2 cellular contexts compared by ENCODE assay signal in the genomic region with DNA sequence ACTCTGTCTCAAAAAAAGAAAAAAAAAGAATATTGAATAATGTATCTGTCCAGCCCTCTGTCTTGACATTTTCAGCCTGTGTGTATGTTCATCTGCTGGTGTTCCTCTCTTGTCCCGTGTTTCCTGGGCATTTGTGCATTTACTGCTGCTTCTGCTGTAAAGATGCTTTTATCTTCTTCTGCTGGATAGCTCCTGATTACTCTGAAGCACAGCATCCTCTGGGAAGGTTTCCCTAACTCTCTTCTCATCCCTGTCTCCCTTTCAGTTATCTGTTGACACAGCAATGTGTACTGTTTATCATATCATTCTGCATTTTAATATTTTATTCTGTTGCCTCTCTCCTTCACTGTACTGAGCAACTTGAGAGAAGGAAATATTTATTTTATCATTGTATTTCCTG.
TF ChIP-seq lines count a peak whose summit lies in the region.

No MANE protein-coding gene starts in this region.

TF ChIP-seq in GM23338, 12 proteins besides CTCF, POLR2A, EP300 and RAD21 (continued from another document):
- TF ChIP-seq, protein P1, sequence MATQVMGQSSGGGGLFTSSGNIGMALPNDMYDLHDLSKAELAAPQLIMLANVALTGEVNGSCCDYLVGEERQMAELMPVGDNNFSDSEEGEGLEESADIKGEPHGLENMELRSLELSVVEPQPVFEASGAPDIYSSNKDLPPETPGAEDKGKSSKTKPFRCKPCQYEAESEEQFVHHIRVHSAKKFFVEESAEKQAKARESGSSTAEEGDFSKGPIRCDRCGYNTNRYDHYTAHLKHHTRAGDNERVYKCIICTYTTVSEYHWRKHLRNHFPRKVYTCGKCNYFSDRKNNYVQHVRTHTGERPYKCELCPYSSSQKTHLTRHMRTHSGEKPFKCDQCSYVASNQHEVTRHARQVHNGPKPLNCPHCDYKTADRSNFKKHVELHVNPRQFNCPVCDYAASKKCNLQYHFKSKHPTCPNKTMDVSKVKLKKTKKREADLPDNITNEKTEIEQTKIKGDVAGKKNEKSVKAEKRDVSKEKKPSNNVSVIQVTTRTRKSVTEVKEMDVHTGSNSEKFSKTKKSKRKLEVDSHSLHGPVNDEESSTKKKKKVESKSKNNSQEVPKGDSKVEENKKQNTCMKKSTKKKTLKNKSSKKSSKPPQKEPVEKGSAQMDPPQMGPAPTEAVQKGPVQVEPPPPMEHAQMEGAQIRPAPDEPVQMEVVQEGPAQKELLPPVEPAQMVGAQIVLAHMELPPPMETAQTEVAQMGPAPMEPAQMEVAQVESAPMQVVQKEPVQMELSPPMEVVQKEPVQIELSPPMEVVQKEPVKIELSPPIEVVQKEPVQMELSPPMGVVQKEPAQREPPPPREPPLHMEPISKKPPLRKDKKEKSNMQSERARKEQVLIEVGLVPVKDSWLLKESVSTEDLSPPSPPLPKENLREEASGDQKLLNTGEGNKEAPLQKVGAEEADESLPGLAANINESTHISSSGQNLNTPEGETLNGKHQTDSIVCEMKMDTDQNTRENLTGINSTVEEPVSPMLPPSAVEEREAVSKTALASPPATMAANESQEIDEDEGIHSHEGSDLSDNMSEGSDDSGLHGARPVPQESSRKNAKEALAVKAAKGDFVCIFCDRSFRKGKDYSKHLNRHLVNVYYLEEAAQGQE (IDR thresholded peaks at IDR 0.05; ENCODE audit: unreplicated experiment), result peak; percentile 22

TF ChIP-seq in HEK293, 187 proteins besides CTCF, POLR2A, EP300 and RAD21:
- TF ChIP-seq, protein P2, sequence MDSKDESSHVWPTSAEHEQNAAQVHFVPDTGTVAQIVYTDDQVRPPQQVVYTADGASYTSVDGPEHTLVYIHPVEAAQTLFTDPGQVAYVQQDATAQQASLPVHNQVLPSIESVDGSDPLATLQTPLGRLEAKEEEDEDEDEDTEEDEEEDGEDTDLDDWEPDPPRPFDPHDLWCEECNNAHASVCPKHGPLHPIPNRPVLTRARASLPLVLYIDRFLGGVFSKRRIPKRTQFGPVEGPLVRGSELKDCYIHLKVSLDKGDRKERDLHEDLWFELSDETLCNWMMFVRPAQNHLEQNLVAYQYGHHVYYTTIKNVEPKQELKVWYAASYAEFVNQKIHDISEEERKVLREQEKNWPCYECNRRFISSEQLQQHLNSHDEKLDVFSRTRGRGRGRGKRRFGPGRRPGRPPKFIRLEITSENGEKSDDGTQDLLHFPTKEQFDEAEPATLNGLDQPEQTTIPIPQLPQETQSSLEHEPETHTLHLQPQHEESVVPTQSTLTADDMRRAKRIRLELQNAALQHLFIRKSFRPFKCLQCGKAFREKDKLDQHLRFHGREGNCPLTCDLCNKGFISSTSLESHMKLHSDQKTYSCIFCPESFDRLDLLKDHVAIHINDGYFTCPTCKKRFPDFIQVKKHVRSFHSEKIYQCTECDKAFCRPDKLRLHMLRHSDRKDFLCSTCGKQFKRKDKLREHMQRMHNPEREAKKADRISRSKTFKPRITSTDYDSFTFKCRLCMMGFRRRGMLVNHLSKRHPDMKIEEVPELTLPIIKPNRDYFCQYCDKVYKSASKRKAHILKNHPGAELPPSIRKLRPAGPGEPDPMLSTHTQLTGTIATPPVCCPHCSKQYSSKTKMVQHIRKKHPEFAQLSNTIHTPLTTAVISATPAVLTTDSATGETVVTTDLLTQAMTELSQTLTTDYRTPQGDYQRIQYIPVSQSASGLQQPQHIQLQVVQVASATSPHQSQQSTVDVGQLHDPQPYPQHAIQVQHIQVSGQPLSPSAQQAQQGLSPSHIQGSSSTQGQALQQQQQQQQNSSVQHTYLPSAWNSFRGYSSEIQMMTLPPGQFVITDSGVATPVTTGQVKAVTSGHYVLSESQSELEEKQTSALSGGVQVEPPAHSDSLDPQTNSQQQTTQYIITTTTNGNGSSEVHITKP (tag by site-specific recombination; IDR thresholded peaks at IDR 0.05), result no peak
- TF ChIP-seq ZNF529 (tag by site-specific recombination; IDR thresholded peaks at IDR 0.05; ENCODE audit: insufficient replicate concordance), result no peak
- TF ChIP-seq ZNF155 (tag by site-specific recombination; IDR thresholded peaks at IDR 0.05), result no peak
- no peak for TF ChIP-seq ZNF621 (tag by site-specific recombination; IDR thresholded peaks at IDR 0.05)
- no peak for TF ChIP-seq ZNF366 (tag by site-specific recombination; conservative IDR thresholded peaks at IDR 0.05)
- TF ChIP-seq, protein P1 (tag by site-specific recombination; IDR thresholded peaks at IDR 0.05), result peak; percentile 54; the same call in 1 of the 2 replicates
- no peak for TF ChIP-seq ZNF302 (tag by site-specific recombination; IDR thresholded peaks at IDR 0.05; ENCODE audit: low read depth)
